19 cellular contexts compared by ENCODE assay signal in the genomic region with DNA sequence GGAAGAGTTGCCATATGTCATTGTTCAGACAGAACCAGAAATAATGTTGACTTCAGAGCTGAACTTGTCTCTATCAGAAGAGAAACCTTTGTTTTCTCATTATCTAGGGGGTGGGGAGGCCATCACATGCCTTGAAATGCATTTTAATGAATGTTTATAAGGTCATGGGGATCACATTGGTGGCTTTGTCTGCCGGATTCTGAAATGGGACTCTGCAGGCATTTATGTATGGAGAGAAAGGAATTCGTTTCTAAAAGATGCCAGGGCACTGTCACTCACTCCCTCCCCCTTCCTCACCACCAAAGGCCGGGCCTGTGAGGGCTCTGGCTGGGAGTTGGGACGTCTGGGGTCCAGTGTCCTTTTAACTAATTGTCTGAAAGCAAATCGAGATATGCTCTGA.
DNase-seq lines count a peak whose midpoint lies in the region; ATAC-seq, FAIRE-seq and TF ChIP-seq lines count a peak whose summit lies in the region.
"Had no signal": no experiment of that assay in that cellular context is flagged by ENCODE, and none has a peak within 500 bp of the region (broad histone marks: within the 10 kb centered on the region; RNA-seq: fewer than 3 reads in every experiment).

No MANE protein-coding gene starts in this region.

- no peak overlapping the region for H3K4me3 Mint-ChIP-seq in astrocyte (ENCODE audit: unreplicated experiment)
- H3K4me3 Mint-ChIP-seq: CD4-positive, alpha-beta memory T cell; IgD-negative memory B cell; T-helper 1 cell treated with Interleukin-12 subunit alpha and Interleukin-12 subunit beta and Interleukin-4 antibody, amounts not matched to agents 30 μg/mL and 1 μg/mL, for 36 hours had no signal

- H4K20me1 ChIP-seq in astrocyte (ENCODE audit: insufficient read depth, low read length) = no peaks in the 10 kb centered on the region

- H3K4me3 ChIP-seq in astrocyte (ENCODE audit: insufficient read depth, low read depth, low read length) (no peak overlapping the region), rectal smooth muscle tissue (ENCODE audit: low read length) (no peak overlapping the region), aorta (ENCODE audit: low read length in 2 of 2) (no peak overlapping the region)
- H3K4me3 ChIP-seq: cardiac muscle cell, hepatocyte, SJCRH30 had no signal

- H3K36me3 Mint-ChIP-seq in astrocyte (ENCODE audit: low read depth, unreplicated experiment) = no peaks in the 10 kb centered on the region
- H3K36me3 Mint-ChIP-seq: CD4-positive, alpha-beta memory T cell; IgD-negative memory B cell had no signal

- H3K27ac Mint-ChIP-seq in astrocyte (ENCODE audit: unreplicated experiment) = no peak overlapping the region
- H3K27ac Mint-ChIP-seq: CD4-positive, alpha-beta memory T cell; T-helper 1 cell treated with Interleukin-12 subunit alpha and Interleukin-12 subunit beta and Interleukin-4 antibody, amounts not matched to agents 30 μg/mL and 1 μg/mL, for 36 hours had no signal

- WGBS in aorta, 2 donors = 42 to 54% methylated on average over 5 of the region's 5 CpGs

- H3K27me3 ChIP-seq in astrocyte (ENCODE audit: insufficient read depth, low read length) = no peaks in the 10 kb centered on the region
- H3K27me3 ChIP-seq in layer of hippocampus (ENCODE audit: control insufficient read depth, insufficient read depth, low read length) = no peaks in the 10 kb centered on the region
- peaks cover 3% of the 10 kb centered on the region for H3K27me3 ChIP-seq in rectal smooth muscle tissue (ENCODE audit: control insufficient read depth, insufficient read depth, low read length)
- no peaks in the 10 kb centered on the region for H3K27me3 ChIP-seq in aorta (ENCODE audit: control insufficient read depth in 1 of 2, insufficient read depth in 2 of 2, low read length in 1 of 2)
- H3K27me3 ChIP-seq: cardiac muscle cell, hepatocyte, SJCRH30 had no signal

- no peaks in the 10 kb centered on the region for H3K9me3 ChIP-seq in astrocyte (ENCODE audit: insufficient read depth, low read depth, low read length)
- no peaks in the 10 kb centered on the region for H3K9me3 ChIP-seq in aorta (ENCODE audit: control insufficient read depth, low read length)
- H3K9me3 ChIP-seq: SJCRH30 had no signal

- peak; percentile 49 for FAIRE-seq in astrocyte (lab: Jason Lieb, UNC)
- FAIRE-seq: G401.6, RCC 7860 had no signal

- H3K27ac ChIP-seq in astrocyte (ENCODE audit: low read depth, low read length) (no peak overlapping the region), layer of hippocampus (ENCODE audit: low read depth, low read length) (peak overlapping the region; percentile 85), rectal smooth muscle tissue (ENCODE audit: low read depth, low read length) (peak overlapping the region; percentile 48), aorta (ENCODE audit: low read depth in 1 of 2, low read length in 2 of 2) (no peak overlapping the region)
- H3K27ac ChIP-seq: cardiac muscle cell, hepatocyte, SJCRH30 had no signal

- H3K36me3 ChIP-seq in astrocyte (ENCODE audit: insufficient read depth, low read length) = no peaks in the 10 kb centered on the region
- H3K36me3 ChIP-seq in rectal smooth muscle tissue (ENCODE audit: control insufficient read depth, insufficient read depth, low read length) = no peaks in the 10 kb centered on the region
- H3K36me3 ChIP-seq in aorta (ENCODE audit: control insufficient read depth in 1 of 2, insufficient read depth in 2 of 2, low read length in 1 of 2) = peaks cover 0 to 2% of the 10 kb centered on the region in 2 donors
- H3K36me3 ChIP-seq: cardiac muscle cell, SJCRH30 had no signal

- no peaks in the 10 kb centered on the region for H3K79me2 ChIP-seq in astrocyte (ENCODE audit: insufficient read depth, low read length)
- H3K79me2 ChIP-seq: hepatocyte had no signal

- ATAC-seq in aorta (ENCODE audit: low FRiP score) = no peak
- no peak for ATAC-seq in omental fat pad (ENCODE audit: low FRiP score)
- ATAC-seq in GM18867 (IDR thresholded peaks at IDR 0.05; ENCODE audit: unreplicated experiment) = no peak
- ATAC-seq in GM21717 (IDR thresholded peaks at IDR 0.05; ENCODE audit: unreplicated experiment) = no peak
- ATAC-seq: HCT116 had no signal

- H3K9me3 Mint-ChIP-seq in astrocyte (ENCODE audit: unreplicated experiment) = no peaks in the 10 kb centered on the region
- H3K9me3 Mint-ChIP-seq: IgD-negative memory B cell; T-helper 1 cell treated with Interleukin-12 subunit alpha and Interleukin-12 subunit beta and Interleukin-4 antibody, amounts not matched to agents 30 μg/mL and 1 μg/mL, for 36 hours had no signal

- H3K9ac ChIP-seq in astrocyte (ENCODE audit: low read length) (no peak overlapping the region), rectal smooth muscle tissue (ENCODE audit: low read length) (no peak overlapping the region)

- H3K4me1 Mint-ChIP-seq in astrocyte (ENCODE audit: low read depth, unreplicated experiment) = no peaks in the 10 kb centered on the region

- DNase-seq in astrocyte (ENCODE audit: low read depth) (no peak), aorta (no peak), omental fat pad (ENCODE audit: low spot score) (no peak)
- DNase-seq: activated CD4-positive, alpha-beta T cell treated with anti-CD3 and anti-CD28 coated beads for 48 hours; CD4-positive, alpha-beta memory T cell; NCI-H1436; NCI-H524 treated with DMSO at 0.1 percent for 48 hours; SJCRH30 had no signal

- TF ChIP-seq CTCF in astrocyte (IDR thresholded peaks at IDR 0.05; ENCODE audit: insufficient read depth, low read depth, low read length) = no peak
- TF ChIP-seq CTCF in omental fat pad (IDR thresholded peaks at IDR 0.05) = no peak

- H3K4me2 ChIP-seq in astrocyte (ENCODE audit: low read length) = no peak overlapping the region
- H3K4me2 ChIP-seq: hepatocyte had no signal

- intact Hi-C loops in aorta (cut with DNase I) = no loop called here

- H3K4me1 ChIP-seq in astrocyte (ENCODE audit: insufficient read depth, low read length) (no peaks in the 10 kb centered on the region), rectal smooth muscle tissue (ENCODE audit: control insufficient read depth, insufficient read depth, low read length) (no peaks in the 10 kb centered on the region), aorta (ENCODE audit: control insufficient read depth in 1 of 2, insufficient read depth in 2 of 2, low read length in 2 of 2) (no peaks in the 10 kb centered on the region)
- H3K4me1 ChIP-seq: SJCRH30 had no signal

- no peaks in the 10 kb centered on the region for H3K27me3 Mint-ChIP-seq in astrocyte (ENCODE audit: low read depth, unreplicated experiment)
- H3K27me3 Mint-ChIP-seq: CD4-positive, alpha-beta memory T cell; IgD-negative memory B cell had no signal

- H2AFZ ChIP-seq in astrocyte (ENCODE audit: low read depth, low read length) = no peak overlapping the region
- H2AFZ ChIP-seq: hepatocyte had no signal

Comparison
In these comparisons a context has a peak if more than half of its experiments do, and no peak if none do; other contexts are left out.
1. H3K27ac ChIP-seq: peak in layer of hippocampus (single experiment) and rectal smooth muscle tissue (single experiment); none in astrocyte (single experiment) and aorta (0 of 2).